9 cellular contexts compared by ENCODE assay signal in genomic region chr12:7383157-7383556, GRCh38.
"Had no signal": no experiment of that assay in that cellular context is flagged by ENCODE, and none has a peak within 500 bp of the region (broad histone marks: within the 10 kb centered on the region; RNA-seq: fewer than 3 reads in every experiment).

No MANE protein-coding gene starts in this region.

- H3K9me3 ChIP-seq: HAP-1 had no signal

- H3K9me3 Mint-ChIP-seq: HFFc6 had no signal

- H3K4me1 ChIP-seq: HAP-1 had no signal

- H3K27ac ChIP-seq: GM23248, HL-60 had no signal

- ATAC-seq: HCT116, K562 had no signal

- H3K36me3 ChIP-seq: HAP-1 had no signal

- DNase-seq: GM23248, GOT3, H7, HFFc6, IMR-90 had no signal

- H3K4me3 ChIP-seq: GM23248, HAP-1, K562 had no signal

- H3K4me3 Mint-ChIP-seq: HFFc6 had no signal

- H3K27ac Mint-ChIP-seq: HFFc6 had no signal
